Comparison of ENCODE assay signal across 9 cellular contexts in the genomic region with DNA sequence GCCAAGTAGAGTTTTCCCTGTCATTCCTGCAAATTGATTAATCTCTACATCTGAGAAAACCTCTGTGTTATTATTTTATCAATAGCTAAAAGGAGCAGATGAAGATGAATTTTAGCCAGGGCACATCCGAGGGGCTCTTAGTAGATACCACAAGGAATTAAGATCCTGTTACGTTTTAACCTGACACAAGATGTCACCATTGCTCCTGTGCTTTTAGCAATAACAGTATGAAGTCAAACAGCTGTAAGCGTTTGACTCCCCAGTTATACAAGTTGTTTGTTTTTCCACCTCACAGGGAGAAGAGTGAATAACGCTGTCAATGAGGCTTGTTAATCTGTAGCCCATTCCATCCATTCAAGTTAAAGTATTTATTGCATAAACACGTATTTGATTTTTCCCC.
DNase-seq lines count a peak whose midpoint lies in the region; ATAC-seq and TF ChIP-seq lines count a peak whose summit lies in the region.
"Had no signal": no experiment of that assay in that cellular context is flagged by ENCODE, and none has a peak within 500 bp of the region (broad histone marks: within the 10 kb centered on the region; RNA-seq: fewer than 3 reads in every experiment).

No MANE protein-coding gene starts in this region.

- H3K4me1 Mint-ChIP-seq in activated T-helper 17 cell treated with anti-CD3 and anti-CD28 coated beads, Interleukin-2, amount 50 U/mL, for 72 hours = no peaks in the 10 kb centered on the region

- RAD21 ChIA-PET in HCT116 (lab: Charles Lee; ENCODE audit: low non-redundant PET in 1 of 2, low total read pairs in 2 of 2, uncharacterized antibody in 2 of 2, unreplicated experiment in 2 of 2) = interaction anchor here (0.8 to 1.3 kb wide), 2 partner anchors 281 to 282 kb away, joined by 3 read pairs; no protein-coding TSS in a partner anchor

- TF ChIP-seq RAD21 in HCT116 (IDR thresholded peaks at IDR 0.05; ENCODE audit: low read depth) = peak; percentile 61

- H2AFZ ChIP-seq in HCT116 (ENCODE audit: low read depth, low read length, poor library complexity, severe bottlenecking) = no peak overlapping the region

- no peaks in the 10 kb centered on the region for H3K9me3 ChIP-seq in HCT116 (ENCODE audit: control insufficient read depth in 1 of 2, insufficient read depth in 1 of 2, low read depth in 1 of 2, low read length in 2 of 2)

- H3K9me2 ChIP-seq in HCT116 (ENCODE audit: insufficient read depth) = no peaks in the 10 kb centered on the region

- H3K4me1 ChIP-seq in HCT116 (ENCODE audit: control insufficient read depth in 1 of 2, insufficient read depth in 2 of 2, low read length in 2 of 2) = no peaks in the 10 kb centered on the region

- H3K27me3 Mint-ChIP-seq in activated T-helper 17 cell treated with anti-CD3 and anti-CD28 coated beads, Interleukin-2, amount 50 U/mL, for 72 hours = peaks cover 24% of the 10 kb centered on the region

- no peak overlapping the region for H3K4me2 ChIP-seq in HCT116 (ENCODE audit: low read length)

- intact Hi-C loops in HCT116 (cut with micrococcal nuclease) = loop anchor here (2.0 to 10.0 kb wide), 3 partner anchors 282 to 740 kb away; no protein-coding TSS in a partner anchor

- no peak overlapping the region for H3K27ac Mint-ChIP-seq in activated T-helper 17 cell treated with anti-CD3 and anti-CD28 coated beads, Interleukin-2, amount 50 U/mL, for 72 hours
- H3K27ac Mint-ChIP-seq: activated T-helper 2 cell treated with anti-CD3 and anti-CD28 coated beads, Interferon-gamma antibody, Interleukin-2, Interleukin-4, amounts not matched to agents 10 μg/mL and 5 μg/mL and 100 μg/mL, durations not matched to agents 14 hours and 24 hours and 36 hours had no signal

- H3K79me2 ChIP-seq in HCT116 (ENCODE audit: insufficient read depth, low read length) = no peaks in the 10 kb centered on the region

- no peak overlapping the region for H3K4me3 Mint-ChIP-seq in activated T-helper 17 cell treated with anti-CD3 and anti-CD28 coated beads, Interleukin-2, amount 50 U/mL, for 72 hours

- no peaks in the 10 kb centered on the region for H3K36me3 Mint-ChIP-seq in activated T-helper 17 cell treated with anti-CD3 and anti-CD28 coated beads, Interleukin-2, amount 50 U/mL, for 72 hours (ENCODE audit: low read depth)

- TF ChIP-seq POLR2A in HCT116 (IDR thresholded peaks at IDR 0.05; ENCODE audit: borderline replicate concordance, extremely low read depth, insufficient read depth, insufficient read length) = no peak

- no peaks in the 10 kb centered on the region for H3K36me3 ChIP-seq in HCT116 (ENCODE audit: control insufficient read depth in 1 of 2, insufficient read depth in 2 of 2, low read length in 2 of 2)

- BruUV-seq in HCT116 (replicated peaks; lab: Mats Ljungman, UMichigan) = no TSS peak

- H3K27me3 ChIP-seq in HCT116 (ENCODE audit: insufficient read depth, low read length) = no peaks in the 10 kb centered on the region

- CTCF ChIA-PET in HCT116 (lab: Charles Lee) = interaction anchor here (1.1 to 1.6 kb wide), 5 partner anchors 42 to 514 kb away, joined by 4 to 12 read pairs (median 4); partner anchors contain the start of gene GRPR

- H4K20me1 ChIP-seq in HCT116 (ENCODE audit: insufficient read depth) = no peaks in the 10 kb centered on the region

- H3K9ac ChIP-seq in HCT116 (ENCODE audit: low read length) = no peak overlapping the region

- no peak overlapping the region for H3K4me3 ChIP-seq in HCT116 (replicated peaks in 1 of 2; ENCODE audit: low read depth in 1 of 2, low read length in 2 of 2)
- H3K4me3 ChIP-seq in coronary artery = no peak overlapping the region

- TF ChIP-seq CTCF in HCT116 (IDR thresholded peaks at IDR 0.05 in 2 of 3, conservative IDR thresholded peaks at IDR 0.05 in 1 of 3; ENCODE audit: borderline replicate concordance in 1 of 3, insufficient read depth in 1 of 3, low read depth in 2 of 3, low read length in 2 of 3) = peak in 2 of 3 experiments; percentile 23 to 31; a peak in 2 of 6 replicates
- no peak for TF ChIP-seq CTCF in coronary artery (IDR thresholded peaks at IDR 0.05)

- H3K9me3 Mint-ChIP-seq in activated T-helper 17 cell treated with anti-CD3 and anti-CD28 coated beads, Interleukin-2, amount 50 U/mL, for 72 hours = no peaks in the 10 kb centered on the region
- H3K9me3 Mint-ChIP-seq: activated T-helper 2 cell treated with anti-CD3 and anti-CD28 coated beads, Interferon-gamma antibody, Interleukin-2, Interleukin-4, amounts not matched to agents 10 μg/mL and 5 μg/mL and 100 μg/mL, durations not matched to agents 14 hours and 24 hours and 36 hours had no signal

- DNase-seq in COLO829 (ENCODE audit: low spot score) (peak; percentile 54), HCT116 (ENCODE audit: low read depth, low spot score) (no peak), RKO (ENCODE audit: low spot score) (peak; percentile 45), iPS-NIHi11 (ENCODE audit: low spot score) (peak; percentile 38), activated gamma-delta T cell (lab: John Stamatoyannopoulos, UW) (no peak), coronary artery (ENCODE audit: low spot score) (no peak)

- H3K27ac ChIP-seq in HCT116 (ENCODE audit: low read depth, low read length) (no peak overlapping the region), coronary artery (no peak overlapping the region)

- peak; percentile 63; the same call in 1 of the 2 replicates for ATAC-seq in HCT116
- ATAC-seq in activated T-helper 17 cell treated with anti-CD3 and anti-CD28 coated beads, Interleukin-2, amount 50 U/mL, for 72 hours (replicated peaks) = no peak
- ATAC-seq in GM19328 (IDR thresholded peaks at IDR 0.05; ENCODE audit: unreplicated experiment) = no peak

- POLR2A ChIA-PET in HCT116 (lab: Charles Lee) = no interaction called here

TF ChIP-seq in HCT116, 20 proteins besides CTCF, POLR2A, EP300 and RAD21:
- TF ChIP-seq JUND (IDR thresholded peaks at IDR 0.05) (no peak), ATF3 (IDR thresholded peaks at IDR 0.05) (no peak), ZBTB33 (IDR thresholded peaks at IDR 0.05; ENCODE audit: extremely low read depth, insufficient replicate concordance, low read length) (no peak), ZNF274 (IDR thresholded peaks at IDR 0.05; ENCODE audit: low read depth, low read length) (no peak), POLR2AphosphoS5 (IDR thresholded peaks at IDR 0.05; ENCODE audit: low read depth, low read length) (no peak), SP1 (IDR thresholded peaks at IDR 0.05; ENCODE audit: low read depth) (no peak), TCF7L2 (IDR thresholded peaks at IDR 0.05; ENCODE audit: borderline replicate concordance, extremely low read depth, insufficient read depth, insufficient read length) (no peak), CEBPB (IDR thresholded peaks at IDR 0.05; ENCODE audit: low read depth) (no peak), ELF1 (IDR thresholded peaks at IDR 0.05; ENCODE audit: borderline replicate concordance, low read depth) (no peak), EZH2phosphoT487 (IDR thresholded peaks at IDR 0.05; ENCODE audit: borderline replicate concordance) (no peak), FOSL1 (IDR thresholded peaks at IDR 0.05; ENCODE audit: low read depth) (no peak), CBX3 (IDR thresholded peaks at IDR 0.05; ENCODE audit: low read depth) (no peak), SRF (IDR thresholded peaks at IDR 0.05; ENCODE audit: low read depth) (no peak)
- TF ChIP-seq, protein P1, sequence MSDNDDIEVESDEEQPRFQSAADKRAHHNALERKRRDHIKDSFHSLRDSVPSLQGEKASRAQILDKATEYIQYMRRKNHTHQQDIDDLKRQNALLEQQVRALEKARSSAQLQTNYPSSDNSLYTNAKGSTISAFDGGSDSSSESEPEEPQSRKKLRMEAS (IDR thresholded peaks at IDR 0.05) = no peak
TF ChIP-seq in HCT116: peak in this region for 0.

Comparison
In these comparisons a context has a peak if more than half of its experiments do, and no peak if none do; other contexts are left out.
1. DNase-seq: peak in COLO829 (single experiment), RKO (single experiment) and iPS-NIHi11 (single experiment); none in HCT116 (single experiment), activated gamma-delta T cell (single experiment) and coronary artery (single experiment).